8 cellular contexts compared by ENCODE assay signal in the genomic region with DNA sequence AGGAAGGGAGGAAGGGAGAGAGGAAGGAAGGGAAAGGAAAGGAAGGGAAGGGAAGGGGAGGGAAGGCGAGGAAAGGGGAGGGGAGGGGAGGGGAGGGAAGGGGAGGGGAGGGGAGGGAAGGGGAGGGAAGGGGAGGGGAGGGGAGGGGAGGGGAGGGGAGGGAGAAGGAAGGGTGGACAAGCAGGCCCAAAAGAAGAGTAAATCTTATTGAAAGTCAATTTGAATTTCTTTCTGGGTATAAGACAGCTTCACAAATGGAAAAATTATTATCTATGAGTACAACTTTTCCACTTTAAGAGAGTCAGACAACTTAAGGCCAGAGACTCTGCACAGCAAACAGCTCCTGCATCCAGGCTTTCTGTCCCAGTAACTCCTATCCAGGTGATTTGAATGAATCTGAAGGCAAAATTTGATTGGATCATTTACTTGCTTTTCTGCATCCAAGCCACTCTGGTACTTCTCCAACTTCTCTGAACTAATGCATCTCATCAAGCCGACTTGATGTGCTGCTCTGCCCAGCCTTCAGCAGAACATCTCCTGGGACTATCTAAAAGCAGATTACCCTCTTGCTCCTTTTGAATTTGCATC.
"Had no signal": no experiment of that assay in that cellular context is flagged by ENCODE, and none has a peak within 500 bp of the region (broad histone marks: within the 10 kb centered on the region; RNA-seq: fewer than 3 reads in every experiment).

No MANE protein-coding gene starts in this region.

- DNase-seq: GDM1, GF-D8 had no signal

- ATAC-seq: GM12878 had no signal

- H3K4me3 ChIP-seq: GM12878 had no signal

- FAIRE-seq: G401.6, GM12878, GM12891, GM12892, GM18507, GM19239 had no signal
